25 cellular contexts compared by ENCODE assay signal in genomic region chr2:182730486-182730885, GRCh38. TPM values are rescaled to one million over a fixed set of nuclear protein-coding genes. Genes with fewer than 3 reads are reported as not detected.
DNase-seq lines count a peak whose midpoint lies in the region; ATAC-seq, FAIRE-seq and TF ChIP-seq lines count a peak whose summit lies in the region.
"Had no signal": no experiment of that assay in that cellular context is flagged by ENCODE, and none has a peak within 500 bp of the region (broad histone marks: within the 10 kb centered on the region; RNA-seq: fewer than 3 reads in every experiment).

No MANE protein-coding gene starts in this region.

- no peak overlapping the region for H3K4me3 Mint-ChIP-seq in nephron progenitor cell
- H3K4me3 Mint-ChIP-seq: CD4-positive, alpha-beta T cell; CD8-positive, alpha-beta T cell had no signal

- DNase-seq in right lobe of liver (no peak), HepG2 (ENCODE audit: low spot score) (no peak), OCI-LY7 (ENCODE audit: low spot score) (no peak), left lobe of liver (ENCODE audit: low spot score) (no peak), nephron progenitor cell (no peak), PC-3 (no peak), HuH-7 (ENCODE audit: low spot score) (no peak)
- DNase-seq in activated naive CD4-positive, alpha-beta T cell treated with Interleukin-2 at 50 U/mL for 16 hours: no peak
- DNase-seq: Caco-2; CD4-positive, alpha-beta T cell; CD8-positive, alpha-beta T cell; DMS 273 treated with DMSO at 0.1 percent for 48 hours; DMS153; DMS53; DMS79; DND-41; EL; GDM1 had no signal

- H3K27ac Mint-ChIP-seq in nephron progenitor cell: peak overlapping the region; percentile 6
- H3K27ac Mint-ChIP-seq: CD4-positive, alpha-beta T cell; CD8-positive, alpha-beta T cell had no signal

- BruUV-seq in HepG2 (replicated peaks; lab: Mats Ljungman, UMichigan) (no TSS peak), OCI-LY7 (replicated peaks; lab: Mats Ljungman, UMichigan) (TSS peak; percentile 1), PC-3 (replicated peaks; lab: Mats Ljungman, UMichigan) (no TSS peak)

- H4K20me1 ChIP-seq in HepG2 (ENCODE audit: insufficient read depth, low read length) (no peaks in the 10 kb centered on the region), OCI-LY7 (ENCODE audit: insufficient read depth, low read length) (no peaks in the 10 kb centered on the region), PC-3 (ENCODE audit: low read length) (no peaks in the 10 kb centered on the region)

- H3F3A ChIP-seq in PC-3 (ENCODE audit: low read length, unreplicated experiment): no peaks in the 10 kb centered on the region

- H3K9me2 ChIP-seq in OCI-LY7 (ENCODE audit: insufficient read depth, low read length) (no peaks in the 10 kb centered on the region), PC-3 (replicated peaks; ENCODE audit: low read length) (no peaks in the 10 kb centered on the region)

- peaks cover 37% of the 10 kb centered on the region for H3K36me3 Mint-ChIP-seq in nephron progenitor cell (ENCODE audit: low read depth)

- TF ChIP-seq POLR2A in right lobe of liver (IDR thresholded peaks at IDR 0.05): no peak
- TF ChIP-seq POLR2A in HepG2 (IDR thresholded peaks at IDR 0.05; ENCODE audit: insufficient read depth in 1 of 2, low read depth in 2 of 2, low read length in 2 of 2): no peak

- H2AFZ ChIP-seq in HepG2 (ENCODE audit: low read length) (no peak overlapping the region), OCI-LY7 (ENCODE audit: low read length) (no peak overlapping the region), PC-3 (ENCODE audit: low read length) (no peak overlapping the region)

- H3K4me1 Mint-ChIP-seq in nephron progenitor cell: no peaks in the 10 kb centered on the region

- no peaks in the 10 kb centered on the region for H3K79me2 ChIP-seq in HepG2 (ENCODE audit: insufficient read depth, low read length)
- peaks cover 19% of the 10 kb centered on the region; the same call in 1 of the 2 replicates for H3K79me2 ChIP-seq in OCI-LY7 (ENCODE audit: insufficient read depth, low read depth, low read length)
- H3K79me2 ChIP-seq in PC-3 (ENCODE audit: low read length): no peaks in the 10 kb centered on the region

- intact Hi-C loops in right lobe of liver (cut with DNase I): no loop called here
- intact Hi-C loops in HepG2 (cut with micrococcal nuclease; ENCODE audit: unreplicated experiment): no loop called here
- intact Hi-C loops in OCI-LY7 (cut with micrococcal nuclease; ENCODE audit: unreplicated experiment): no loop called here
- intact Hi-C loops in PC-3 (cut with micrococcal nuclease): no loop called here

- H3K9ac ChIP-seq in HepG2 (ENCODE audit: insufficient read depth, low read depth, low read length): no peak overlapping the region
- no peak overlapping the region for H3K9ac ChIP-seq in PC-3 (ENCODE audit: low read length)
- H3K9ac ChIP-seq: BLaER1 treated with 17β-estradiol and CSF1 and Interleukin-3, amounts not matched to agents 10 nM and 100 nM had no signal

- H3K27me3 ChIP-seq in right lobe of liver (no peaks in the 10 kb centered on the region), HepG2 (ENCODE audit: control insufficient read depth in 1 of 2, insufficient read depth in 2 of 2, low read length in 2 of 2) (no peaks in the 10 kb centered on the region), PC-3 (ENCODE audit: low read length) (no peaks in the 10 kb centered on the region)
- H3K27me3 ChIP-seq: BLaER1 treated with 17β-estradiol and CSF1 and Interleukin-3, amounts not matched to agents 10 nM and 100 nM had no signal

- H3K4me2 ChIP-seq in HepG2 (ENCODE audit: low read depth, low read length): no peak overlapping the region
- no peak overlapping the region for H3K4me2 ChIP-seq in OCI-LY7 (ENCODE audit: low read length)
- no peak overlapping the region for H3K4me2 ChIP-seq in PC-3 (ENCODE audit: low read length)
- H3K4me2 ChIP-seq: A549; BLaER1 treated with 17β-estradiol and CSF1 and Interleukin-3, amounts not matched to agents 10 nM and 100 nM had no signal

- POLR2A ChIA-PET in HepG2 (lab: Yijun Ruan, JAX): no interaction called here
- POLR2A ChIA-PET in OCI-LY7 (lab: Charles Lee): interaction anchor here (1.2 to 7.2 kb wide), 4 partner anchors 13 to 91 kb away, joined by 3 to 68 read pairs (median 5); partner anchors contain the start of gene DNAJC10
- POLR2A ChIA-PET in PC-3 (lab: Charles Lee; ENCODE audit: unreplicated experiment): no interaction called here

- H3K9me3 ChIP-seq in right lobe of liver (no peaks in the 10 kb centered on the region), HepG2 (ENCODE audit: low read length) (no peaks in the 10 kb centered on the region), OCI-LY7 (ENCODE audit: low read length) (no peaks in the 10 kb centered on the region), PC-3 (ENCODE audit: low read length) (no peaks in the 10 kb centered on the region)
- H3K9me3 ChIP-seq: A549, Caco-2 had no signal

- no peaks in the 10 kb centered on the region for H3K9me3 Mint-ChIP-seq in nephron progenitor cell
- H3K9me3 Mint-ChIP-seq: CD4-positive, alpha-beta T cell; CD8-positive, alpha-beta T cell had no signal

- H3K36me3 ChIP-seq in right lobe of liver (no peaks in the 10 kb centered on the region), HepG2 (replicated peaks in 1 of 2; ENCODE audit: control insufficient read depth in 1 of 2, insufficient read depth in 2 of 2, low read length in 2 of 2) (peaks cover 5 to 39% of the 10 kb centered on the region in 2 experiments; a peak in 4 of 5 replicates), OCI-LY7 (ENCODE audit: insufficient read depth, low read length) (peaks cover 94% of the 10 kb centered on the region), PC-3 (ENCODE audit: low read depth, low read length) (peaks cover 20% of the 10 kb centered on the region)

- H3K4me3 ChIP-seq in right lobe of liver (no peak overlapping the region), HepG2 (replicated peaks in 1 of 3; ENCODE audit: insufficient read depth in 1 of 3, low read depth in 2 of 3, low read length in 3 of 3) (no peak overlapping the region), OCI-LY7 (ENCODE audit: low read depth, low read length, poor library complexity, severe bottlenecking) (no peak overlapping the region), PC-3 (ENCODE audit: low read length) (no peak overlapping the region)
- H3K4me3 ChIP-seq: A549; BLaER1 treated with 17β-estradiol and CSF1 and Interleukin-3, amounts not matched to agents 10 nM and 100 nM; GM12878 had no signal

- no peak for FAIRE-seq in HepG2 (lab: Jason Lieb, UNC)
- FAIRE-seq: A549, GM12878, GM12892, GM18507 had no signal

- H3K27ac ChIP-seq in right lobe of liver (peak overlapping the region in 1 of 3 donors; percentile 38), HepG2 (ENCODE audit: extremely low read length, insufficient read depth, low read length) (no peak overlapping the region), OCI-LY7 (ENCODE audit: low read depth, low read length, poor library complexity, severe bottlenecking) (no peak overlapping the region), PC-3 (ENCODE audit: low read length) (no peak overlapping the region)
- H3K27ac ChIP-seq: 22Rv1; A549; BLaER1 treated with 17β-estradiol and CSF1 and Interleukin-3, amounts not matched to agents 10 nM and 100 nM; C4-2B had no signal

- ATAC-seq in right lobe of liver: peak; percentile 53 to 75 (median 65)
- no peak for ATAC-seq in HepG2
- ATAC-seq in left lobe of liver: peak; percentile 64
- no peak for ATAC-seq in PC-3
- ATAC-seq: A549; CD8-positive, alpha-beta T cell; GM12878 had no signal

- TF ChIP-seq EP300 in HepG2 (IDR thresholded peaks at IDR 0.05; ENCODE audit: low read depth in 2 of 2, low read length in 2 of 2) (no peak), HepG2 (CRISPR knock-in tag; IDR thresholded peaks at IDR 0.05; ENCODE audit: borderline replicate concordance) (no peak)

- CTCF ChIA-PET in HepG2 (lab: Yijun Ruan, JAX; ENCODE audit: low intra/inter-chr PET ratio, low total read pairs): no interaction called here
- CTCF ChIA-PET in OCI-LY7 (lab: Charles Lee; ENCODE audit: unreplicated experiment): no interaction called here
- CTCF ChIA-PET in PC-3 (lab: Charles Lee): no interaction called here

- no peak for TF ChIP-seq RAD21 in HepG2 (CRISPR knock-in tag; IDR thresholded peaks at IDR 0.05)

- in situ Hi-C loops in HepG2 (cut with HindIII; ENCODE audit: extremely low pct_ligation_motif_present, low pct_unique_long_range_greater_than_20kb): no loop called here

- TF ChIP-seq CTCF in right lobe of liver (IDR thresholded peaks at IDR 0.05) (no peak), HepG2 (CRISPR knock-in tag; IDR thresholded peaks at IDR 0.05) (no peak), OCI-LY7 (conservative IDR thresholded peaks at IDR 0.05; ENCODE audit: low read length) (no peak), nephron progenitor cell (IDR thresholded peaks at IDR 0.05) (no peak), PC-3 (conservative IDR thresholded peaks at IDR 0.05; ENCODE audit: low read depth, low read length) (no peak)

- peaks cover 0 to 14% (median 6%) of the 10 kb centered on the region in 4 donors for H3K4me1 ChIP-seq in right lobe of liver
- no peaks in the 10 kb centered on the region for H3K4me1 ChIP-seq in HepG2 (ENCODE audit: insufficient read depth, low read length)
- H3K4me1 ChIP-seq in OCI-LY7 (ENCODE audit: insufficient read depth, low read length, poor library complexity, severe bottlenecking): peaks cover 15% of the 10 kb centered on the region
- no peaks in the 10 kb centered on the region for H3K4me1 ChIP-seq in PC-3 (ENCODE audit: insufficient read depth, low read length)
- H3K4me1 ChIP-seq: A549, Caco-2 had no signal

- H3K27me3 Mint-ChIP-seq in nephron progenitor cell (ENCODE audit: low read depth, poor library complexity): no peaks in the 10 kb centered on the region
- H3K27me3 Mint-ChIP-seq: CD4-positive, alpha-beta T cell had no signal

RNA-seq across cellular contexts. Expression of gene DNAJC10, which starts 14.4 kb away (rescaled TPM):
- total RNA-seq in right lobe of liver (10 to 100 TPM; 26.1 to 37.7 (median 33.0) TPM), HepG2 (2016; rRNA removed; fragmentation: Illumina TruSeq; extraction: Trizol) (178 and 190 TPM in 2 replicates), OCI-LY7 (2022) (226 and 227 TPM in 2 replicates), left lobe of liver (32.9 TPM), PC-3 (2014; rRNA removed) (49.0 and 62.9 TPM in 2 replicates)
- 20.2 and 22.6 TPM in 2 replicates for total RNA-seq in HepG2 (2016; cell fraction: cytosol; rRNA removed; fragmentation: Illumina TruSeq; extraction: Trizol; ENCODE audit: low read depth)
- 187 and 195 TPM in 2 replicates for total RNA-seq in HepG2 (2016; cell fraction: insoluble cytoplasmic fraction; rRNA removed; fragmentation: Illumina TruSeq; extraction: Trizol)
- total RNA-seq in HepG2 (2016; cell fraction: membrane; rRNA removed; fragmentation: Illumina TruSeq; extraction: Trizol): 118 and 122 TPM in 2 replicates
- 194 and 207 TPM in 2 replicates for total RNA-seq in HepG2 (2016; cell fraction: nucleus; rRNA removed; fragmentation: Illumina TruSeq; extraction: Trizol)
- polyA plus RNA-seq in HepG2 (2011; rRNA removed): 40.1 and 44.1 TPM in 2 replicates
- polyA plus RNA-seq in HepG2 (2011; cell fraction: cytosol; rRNA removed): 14.0 and 24.2 TPM in 2 replicates
- 43.5 and 66.4 TPM in 2 replicates for polyA plus RNA-seq in HepG2 (2011; cell fraction: nucleus; rRNA removed)
- polyA plus RNA-seq in HepG2 (2012): 68.3 and 73.4 TPM in 2 replicates
- 17.2 and 23.7 TPM in 2 replicates for polyA plus RNA-seq in HepG2 (2016; cell fraction: cytosol; fragmentation: Illumina TruSeq; extraction: Trizol; ENCODE audit: low read depth)
- 90.6 and 103 TPM in 2 replicates for polyA plus RNA-seq in HepG2 (2016; cell fraction: insoluble cytoplasmic fraction; fragmentation: Illumina TruSeq; extraction: Trizol; ENCODE audit: low read depth)
- 49.0 and 50.6 TPM in 2 replicates for polyA plus RNA-seq in HepG2 (2016; cell fraction: membrane; fragmentation: Illumina TruSeq; extraction: Trizol; ENCODE audit: low read depth)
- 135 and 139 TPM in 2 replicates for polyA plus RNA-seq in HepG2 (2016; cell fraction: nucleus; fragmentation: Illumina TruSeq; extraction: Trizol; ENCODE audit: insufficient read depth, low read depth)
- 16.0 and 24.1 TPM in 2 replicates for polyA minus RNA-seq in HepG2 (2011; rRNA and poly(A)+ RNA removed; ENCODE audit: low replicate concordance)
- polyA minus RNA-seq in HepG2 (2011; cell fraction: cytosol; rRNA and poly(A)+ RNA removed): 45.0 and 49.4 TPM in 2 replicates
- 71.5 and 98.2 TPM in 2 replicates for polyA minus RNA-seq in HepG2 (2011; cell fraction: nucleus; rRNA and poly(A)+ RNA removed)
- 117 and 151 TPM in 2 replicates for total RNA-seq in OCI-LY7 (2014; rRNA removed; shearing (Covaris generic))

Comparison
In these comparisons a context has a peak if more than half of its experiments do, and no peak if none do; other contexts are left out.
1. ATAC-seq: peak in right lobe of liver (4 of 4) and left lobe of liver (single experiment); none in HepG2 (single experiment) and PC-3 (single experiment).